Comparison of ENCODE assay signal across 1 cellular context in genomic region chr6:167232355-167232754, GRCh38.
TF ChIP-seq lines count a peak whose summit lies in the region.

No MANE protein-coding gene starts in this region.

TF ChIP-seq in HepG2, 621 proteins besides CTCF, POLR2A, EP300 and RAD21 (continued from another document):
- TF ChIP-seq ARID5B (CRISPR knock-in tag; IDR thresholded peaks at IDR 0.05) (peak; percentile 47; the same call in 1 of the 2 replicates), ZBTB42 (CRISPR knock-in tag; IDR thresholded peaks at IDR 0.05) (no peak), SNAPC4 (CRISPR knock-in tag; IDR thresholded peaks at IDR 0.05) (no peak), NR2F2 (IDR thresholded peaks at IDR 0.05; ENCODE audit: borderline replicate concordance, low read depth) (peak; percentile 68; the same call in 1 of the 2 replicates), PAXIP1 (CRISPR knock-in tag; conservative IDR thresholded peaks at IDR 0.05) (0 out of 2 replicates have a peak, but pooled peaks have one; percentile 26), ZNF432 (CRISPR knock-in tag; IDR thresholded peaks at IDR 0.05; ENCODE audit: borderline replicate concordance) (no peak), HOXA7 (CRISPR knock-in tag; IDR thresholded peaks at IDR 0.05) (no peak), ZNF230 (CRISPR knock-in tag; IDR thresholded peaks at IDR 0.05) (no peak), TEAD3 (CRISPR knock-in tag; optimal IDR thresholded peaks at IDR 0.05; ENCODE audit: borderline replicate concordance) (peak; percentile 43), BCL6 (CRISPR knock-in tag; IDR thresholded peaks at IDR 0.05) (no peak), HDAC6 (IDR thresholded peaks at IDR 0.05; ENCODE audit: low read depth, low read length) (no peak), NR2F1 (CRISPR knock-in tag; IDR thresholded peaks at IDR 0.05) (peak in 1 of 2 experiments; percentile 46; a peak in 1 of 4 replicates), RXRB (CRISPR knock-in tag; IDR thresholded peaks at IDR 0.05; ENCODE audit: borderline replicate concordance) (peak; percentile 58; the same call in 1 of the 2 replicates), GFI1 (CRISPR knock-in tag; IDR thresholded peaks at IDR 0.05; ENCODE audit: borderline replicate concordance) (no peak), MBD4 (IDR thresholded peaks at IDR 0.05; ENCODE audit: borderline replicate concordance, low read length) (no peak), NR2F6 (IDR thresholded peaks at IDR 0.05) (peak; percentile 50; the same call in 1 of the 2 replicates), NR2F6 (CRISPR knock-in tag; IDR thresholded peaks at IDR 0.05) (peak; percentile 46; the same call in 1 of the 2 replicates), HNF4G (IDR thresholded peaks at IDR 0.05; ENCODE audit: borderline replicate concordance, low read depth, low read length) (peak; percentile 12; the same call in 1 of the 2 replicates), HNF4G (CRISPR knock-in tag; IDR thresholded peaks at IDR 0.05; ENCODE audit: borderline replicate concordance, low read depth) (no peak)
- TF ChIP-seq, protein P1, sequence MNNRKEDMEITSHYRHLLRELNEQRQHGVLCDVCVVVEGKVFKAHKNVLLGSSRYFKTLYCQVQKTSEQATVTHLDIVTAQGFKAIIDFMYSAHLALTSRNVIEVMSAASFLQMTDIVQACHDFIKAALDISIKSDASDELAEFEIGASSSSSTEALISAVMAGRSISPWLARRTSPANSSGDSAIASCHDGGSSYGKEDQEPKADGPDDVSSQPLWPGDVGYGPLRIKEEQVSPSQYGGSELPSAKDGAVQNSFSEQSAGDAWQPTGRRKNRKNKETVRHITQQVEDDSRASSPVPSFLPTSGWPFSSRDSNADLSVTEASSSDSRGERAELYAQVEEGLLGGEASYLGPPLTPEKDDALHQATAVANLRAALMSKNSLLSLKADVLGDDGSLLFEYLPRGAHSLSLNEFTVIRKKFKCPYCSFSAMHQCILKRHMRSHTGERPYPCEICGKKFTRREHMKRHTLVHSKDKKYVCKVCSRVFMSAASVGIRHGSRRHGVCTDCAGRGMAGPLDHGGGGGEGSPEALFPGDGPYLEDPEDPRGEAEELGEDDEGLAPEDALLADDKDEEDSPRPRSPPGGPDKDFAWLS (CRISPR knock-in tag; IDR thresholded peaks at IDR 0.05; ENCODE audit: borderline replicate concordance), result no peak
- TF ChIP-seq, protein P2, sequence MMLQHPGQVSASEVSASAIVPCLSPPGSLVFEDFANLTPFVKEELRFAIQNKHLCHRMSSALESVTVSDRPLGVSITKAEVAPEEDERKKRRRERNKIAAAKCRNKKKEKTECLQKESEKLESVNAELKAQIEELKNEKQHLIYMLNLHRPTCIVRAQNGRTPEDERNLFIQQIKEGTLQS (CRISPR knock-in tag; IDR thresholded peaks at IDR 0.05), result peak; percentile 43; the same call in 1 of the 2 replicates
- TF ChIP-seq, protein P3, sequence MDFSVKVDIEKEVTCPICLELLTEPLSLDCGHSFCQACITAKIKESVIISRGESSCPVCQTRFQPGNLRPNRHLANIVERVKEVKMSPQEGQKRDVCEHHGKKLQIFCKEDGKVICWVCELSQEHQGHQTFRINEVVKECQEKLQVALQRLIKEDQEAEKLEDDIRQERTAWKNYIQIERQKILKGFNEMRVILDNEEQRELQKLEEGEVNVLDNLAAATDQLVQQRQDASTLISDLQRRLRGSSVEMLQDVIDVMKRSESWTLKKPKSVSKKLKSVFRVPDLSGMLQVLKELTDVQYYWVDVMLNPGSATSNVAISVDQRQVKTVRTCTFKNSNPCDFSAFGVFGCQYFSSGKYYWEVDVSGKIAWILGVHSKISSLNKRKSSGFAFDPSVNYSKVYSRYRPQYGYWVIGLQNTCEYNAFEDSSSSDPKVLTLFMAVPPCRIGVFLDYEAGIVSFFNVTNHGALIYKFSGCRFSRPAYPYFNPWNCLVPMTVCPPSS (IDR thresholded peaks at IDR 0.05), result no peak
- TF ChIP-seq, protein P4, sequence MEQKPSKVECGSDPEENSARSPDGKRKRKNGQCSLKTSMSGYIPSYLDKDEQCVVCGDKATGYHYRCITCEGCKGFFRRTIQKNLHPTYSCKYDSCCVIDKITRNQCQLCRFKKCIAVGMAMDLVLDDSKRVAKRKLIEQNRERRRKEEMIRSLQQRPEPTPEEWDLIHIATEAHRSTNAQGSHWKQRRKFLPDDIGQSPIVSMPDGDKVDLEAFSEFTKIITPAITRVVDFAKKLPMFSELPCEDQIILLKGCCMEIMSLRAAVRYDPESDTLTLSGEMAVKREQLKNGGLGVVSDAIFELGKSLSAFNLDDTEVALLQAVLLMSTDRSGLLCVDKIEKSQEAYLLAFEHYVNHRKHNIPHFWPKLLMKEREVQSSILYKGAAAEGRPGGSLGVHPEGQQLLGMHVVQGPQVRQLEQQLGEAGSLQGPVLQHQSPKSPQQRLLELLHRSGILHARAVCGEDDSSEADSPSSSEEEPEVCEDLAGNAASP (CRISPR knock-in tag; IDR thresholded peaks at IDR 0.05; ENCODE audit: borderline replicate concordance), result peak; percentile 36; the same call in 1 of the 2 replicates
